Comparison of ENCODE assay signal across 8 cellular contexts in the genomic region with DNA sequence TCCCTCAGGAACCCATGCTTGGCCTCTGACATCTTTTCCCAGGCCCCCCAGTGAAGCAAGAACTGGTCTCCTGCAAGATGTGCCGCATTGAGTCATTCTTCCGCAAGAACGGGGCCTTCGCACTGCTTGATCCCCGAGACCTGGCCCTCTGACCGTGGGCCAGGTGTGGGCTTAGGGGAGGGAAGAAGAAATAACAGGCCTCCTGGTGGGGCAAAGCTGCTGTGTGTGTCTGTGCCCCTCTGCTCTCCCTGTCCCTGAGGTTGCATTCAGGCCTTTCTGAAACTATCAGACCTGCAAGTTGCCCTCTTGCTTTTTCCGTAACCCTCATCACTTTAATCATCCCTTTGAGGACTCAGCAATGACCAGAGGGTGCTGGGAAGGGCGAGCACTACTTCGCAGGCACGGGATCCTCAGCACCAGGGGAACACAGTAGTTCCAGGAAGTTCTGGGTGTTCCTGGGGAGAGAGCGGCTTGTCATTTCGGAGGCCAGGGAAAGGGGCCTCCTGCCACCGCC. TPM values are rescaled to one million over a fixed set of nuclear protein-coding genes. Genes with fewer than 3 reads are reported as not detected.
A peak's percentile ranks its signal among the peaks of the same experiment; 100 is the strongest.
DNase-seq lines count a peak whose midpoint lies in the region; ATAC-seq and TF ChIP-seq lines count a peak whose summit lies in the region.

No MANE protein-coding gene starts in this region.

- no peak overlapping the region for H3K27ac ChIP-seq in right cardiac atrium (ENCODE audit: low read length)

- peaks cover 10% of the 10 kb centered on the region for H3K36me3 ChIP-seq in HAP-1 (replicated peaks)

- peak overlapping the region; percentile 39 for H3K4me3 ChIP-seq in HAP-1
- peak overlapping the region; percentile 48; the same call in 1 of the 2 replicates for H3K4me3 ChIP-seq in WI38 (ENCODE audit: low read depth, low read length)
- peak overlapping the region; percentile 48 for H3K4me3 ChIP-seq in right cardiac atrium (ENCODE audit: low read length)
- H3K4me3 ChIP-seq in skeletal muscle cell (ENCODE audit: low read depth, low read length) = peak overlapping the region; percentile 50

- no peak for TF ChIP-seq POLR2A in erythroblast (IDR thresholded peaks at IDR 0.05; ENCODE audit: low read length)

- in situ Hi-C loops in HAP-1 (cut with MboI; ENCODE audit: low sequenced_read_pairs) = no loop called here

- DNase-seq in HAP-1 (ENCODE audit: low spot score in 2 of 2) (no peak), right cardiac atrium (no peak), skeletal muscle cell (ENCODE audit: low read depth) (no peak), erythroblast (lab: John Stamatoyannopoulos, UW) (no peak), medulla oblongata (ENCODE audit: extremely low spot score) (no peak), Kasumi-1 (lab: John Stamatoyannopoulos, UW) (no peak)

- ATAC-seq in right cardiac atrium = peak in 1 of 2 donors; percentile 6
- ATAC-seq in GM18868 (IDR thresholded peaks at IDR 0.05; ENCODE audit: unreplicated experiment) = no peak

- intact Hi-C loops in right cardiac atrium (cut with DNase I) = no loop called here

- no peaks in the 10 kb centered on the region for H3K27me3 ChIP-seq in HAP-1 (ENCODE audit: low read depth)
- no peaks in the 10 kb centered on the region for H3K27me3 ChIP-seq in right cardiac atrium (ENCODE audit: control insufficient read depth, insufficient read depth)

- no peak for TF ChIP-seq CTCF in WI38 (IDR thresholded peaks at IDR 0.05; ENCODE audit: low read depth, low read length)

- H3K4me1 ChIP-seq in HAP-1 = peaks cover 19% of the 10 kb centered on the region
- H3K4me1 ChIP-seq in right cardiac atrium (ENCODE audit: control insufficient read depth, insufficient read depth, low read length) = no peaks in the 10 kb centered on the region

- 51% methylated on average over 13 of the region's 13 CpGs for whole genome bisulfite sequencing in right cardiac atrium

- H3K9me3 ChIP-seq in HAP-1 (no peaks in the 10 kb centered on the region), right cardiac atrium (ENCODE audit: control insufficient read depth, low read length) (no peaks in the 10 kb centered on the region)

RNA-seq across cellular contexts. Expression of gene ATP6V1F, which starts 6.0 kb away (rescaled TPM):
- 100 to 1,000 TPM; 127 to 139 (median 134) TPM for total RNA-seq in right cardiac atrium
- 224 TPM for polyA plus RNA-seq in right cardiac atrium

RNA-seq across cellular contexts. Expression of gene FLNC, which starts 38.5 kb away (rescaled TPM):
- total RNA-seq in right cardiac atrium = 100 to 1,000 TPM; 244 to 358 (median 285) TPM
- polyA plus RNA-seq in right cardiac atrium = 216 TPM

RNA-seq across cellular contexts. Expression of gene KCP, which starts 41.8 kb away (rescaled TPM):
- total RNA-seq in right cardiac atrium = under 1 TPM; 0.23 to 0.28 (median 0.24) TPM
- polyA plus RNA-seq in right cardiac atrium = 0.36 TPM
